9 cellular contexts compared by ENCODE assay signal in genomic region chr12:116609715-116610114, GRCh38. TPM values are rescaled to one million over a fixed set of nuclear protein-coding genes. Genes with fewer than 3 reads are reported as not detected.
DNase-seq lines count a peak whose midpoint lies in the region; ATAC-seq, FAIRE-seq and TF ChIP-seq lines count a peak whose summit lies in the region.
"Had no signal": no experiment of that assay in that cellular context is flagged by ENCODE, and none has a peak within 500 bp of the region (broad histone marks: within the 10 kb centered on the region; RNA-seq: fewer than 3 reads in every experiment).

No MANE protein-coding gene starts in this region.

- no peaks in the 10 kb centered on the region for H3K27me3 ChIP-seq in hepatocyte
- H3K27me3 ChIP-seq: MG63 had no signal

- no peak for TF ChIP-seq EP300 in A549 (IDR thresholded peaks at IDR 0.05)

- H3K27me3 Mint-ChIP-seq in T-helper 17 cell: peaks cover 25% of the 10 kb centered on the region

- H3K27ac ChIP-seq in A549: peak overlapping the region in 1 of 2 experiments; percentile 33; a peak in 3 of 6 replicates
- no peak overlapping the region for H3K27ac ChIP-seq in hepatocyte

- no peaks in the 10 kb centered on the region for H3K9me3 ChIP-seq in A549
- no peaks in the 10 kb centered on the region for H3K9me3 ChIP-seq in T-helper 17 cell (ENCODE audit: control insufficient read depth, low read length, poor library complexity, severe bottlenecking)
- H3K9me3 ChIP-seq in hepatocyte (ENCODE audit: low read depth): no peaks in the 10 kb centered on the region
- H3K9me3 ChIP-seq: MG63 had no signal

- TF ChIP-seq CTCF in A549 (IDR thresholded peaks at IDR 0.05) (peak; percentile 43), GM12865 (IDR thresholded peaks at IDR 0.05; ENCODE audit: insufficient read depth, low read depth, low read length, missing control alignments) (peak; percentile 31), hepatocyte (IDR thresholded peaks at IDR 0.05; ENCODE audit: poor library complexity) (peak; percentile 28)

- H3K9me2 ChIP-seq in hepatocyte (replicated peaks; ENCODE audit: insufficient read depth): no peaks in the 10 kb centered on the region

- TF ChIP-seq RAD21 in A549 (conservative IDR thresholded peaks at IDR 0.05 in 1 of 2, IDR thresholded peaks at IDR 0.05 in 1 of 2): peak; percentile 57 to 70

- H3K4me3 ChIP-seq in A549 (no peak overlapping the region), GM12865 (ENCODE audit: low read depth, low read length) (no peak overlapping the region), hepatocyte (no peak overlapping the region)
- H3K4me3 ChIP-seq: MG63 had no signal

- WGBS in A549 (ENCODE audit: missing lambda C conversion rate): 85% methylated on average over 5 of the region's 5 CpGs
- 90% methylated on average over 5 of the region's 5 CpGs for WGBS in hepatocyte (ENCODE audit: low lambda C conversion rate, missing lambda C conversion rate)

- H4K20me1 ChIP-seq in hepatocyte (ENCODE audit: insufficient read depth, poor library complexity, severe bottlenecking): no peaks in the 10 kb centered on the region

- ATAC-seq in A549 (peak; percentile 16 to 68; a peak in 3 of 6 replicates), T-helper 17 cell (peak; percentile 37), GM18867 (IDR thresholded peaks at IDR 0.05; ENCODE audit: unreplicated experiment) (no peak), HG03571 (IDR thresholded peaks at IDR 0.05; ENCODE audit: unreplicated experiment) (no peak)

- no peaks in the 10 kb centered on the region for H3K36me3 ChIP-seq in hepatocyte (replicated peaks; ENCODE audit: insufficient read depth, low read depth)
- H3K36me3 ChIP-seq: MG63 had no signal

- no peaks in the 10 kb centered on the region for H3K36me3 Mint-ChIP-seq in T-helper 17 cell (ENCODE audit: low read depth)

- H3K4me1 ChIP-seq in A549 (0 out of 3 replicates have a peak, but pooled peaks cover 12% of the 10 kb centered on the region), hepatocyte (ENCODE audit: insufficient read depth) (no peaks in the 10 kb centered on the region)

- H3K4me2 ChIP-seq in A549 (no peak overlapping the region), hepatocyte (no peak overlapping the region)

- CTCF ChIA-PET in A549 (lab: Yijun Ruan, JAX): interaction anchor here (0.6 to 1.6 kb wide), 7 partner anchors 9 to 226 kb away, joined by 3 to 9 read pairs (median 3); no protein-coding TSS in a partner anchor

- H3K79me2 ChIP-seq in hepatocyte: no peaks in the 10 kb centered on the region

- no peak overlapping the region for H3K27ac Mint-ChIP-seq in T-helper 17 cell

- no peak overlapping the region for H2AFZ ChIP-seq in hepatocyte

- FAIRE-seq in A549 (lab: Jason Lieb, UNC): no peak

- H3K4me1 Mint-ChIP-seq in T-helper 17 cell: peaks cover 3% of the 10 kb centered on the region

- DNase-seq in A549 (ENCODE audit: low read depth in 1 of 2, low spot score in 1 of 2) (peak in 1 of 2 experiments; percentile 56), GM12865 (ENCODE audit: low read depth) (peak; percentile 36), T-helper 17 cell (peak in 1 of 3 donors; percentile 14), hepatocyte (ENCODE audit: low spot score) (no peak), NCI-H2081 treated with DMSO at 0.1 percent for 48 hours (lab: John Stamatoyannopoulos, UW) (no peak), COLO829 (ENCODE audit: low spot score) (no peak)
- DNase-seq: MG63 had no signal

- H3K4me3 Mint-ChIP-seq in T-helper 17 cell: no peak overlapping the region

- TF ChIP-seq POLR2A in A549 (IDR thresholded peaks at IDR 0.05; ENCODE audit: low read length): no peak

- POLR2A ChIA-PET in A549 (lab: Yijun Ruan, JAX): no interaction called here

TF ChIP-seq in A549, 52 proteins besides CTCF, POLR2A, EP300 and RAD21:
- TF ChIP-seq SMC3 (IDR thresholded peaks at IDR 0.05) (peak; percentile 43), HDAC2 (IDR thresholded peaks at IDR 0.05) (no peak)

RNA-seq across cellular contexts. Expression of gene MAP1LC3B2, which starts 50.5 kb away (rescaled TPM):
- polyA plus RNA-seq in A549 (2011; rRNA removed) (2.8 and 6.7 TPM in 2 replicates), A549 (2017; fragmentation: RNase III; extraction: RNeasy Plus Mini Kit Qiagen cat#74134 plus additional on column Dnase treatment) (1.4 to 2.9 TPM (median 2.1 TPM) in 3 replicates), hepatocyte (3.3 and 5.3 TPM in 2 replicates)
- polyA plus RNA-seq in A549 (2012; cell fraction: cytosol; rRNA removed): 0.50 and 0.57 TPM in 2 replicates
- 0.56 and 0.61 TPM in 2 replicates for polyA plus RNA-seq in A549 (2012; cell fraction: nucleus; rRNA removed)
- polyA minus RNA-seq in A549 (2011; rRNA and poly(A)+ RNA removed): 2.8 TPM in 2 replicates
- total RNA-seq in T-helper 17 cell (1 to 10 TPM in 1 of 2 donors, under 1 TPM in 1; 0.89 to 2.7 TPM), hepatocyte (0.60 TPM in 1 of 2 replicates, not detected in the other)

Comparison
In these comparisons a context has a peak if more than half of its experiments do, and no peak if none do; other contexts are left out.
1. ATAC-seq: peak in A549 (2 of 2) and T-helper 17 cell (single experiment); none in GM18867 (single experiment) and HG03571 (single experiment).
2. Peak in every context shown above with its lines, with median percentiles within 50 percentile points of each other: CTCF ChIP-seq.